In genomic region chr1:201573030-201573429, GRCh38 we compare ENCODE assay signal across 13 cellular contexts. TPM values are rescaled to one million over a fixed set of nuclear protein-coding genes. Genes with fewer than 3 reads are reported as not detected.
A peak's percentile ranks its signal among the peaks of the same experiment; 100 is the strongest.
DNase-seq lines count a peak whose midpoint lies in the region; ATAC-seq and TF ChIP-seq lines count a peak whose summit lies in the region.
"Had no signal": no experiment of that assay in that cellular context is flagged by ENCODE, and none has a peak within 500 bp of the region (broad histone marks: within the 10 kb centered on the region; RNA-seq: fewer than 3 reads in every experiment).

No MANE protein-coding gene starts in this region.

- H3K27ac ChIP-seq in lower lobe of right lung (no peak overlapping the region), sigmoid colon (no peak overlapping the region)
- H3K27ac ChIP-seq: BLaER1 treated with 17β-estradiol and CSF1 and Interleukin-3, amounts not matched to agents 10 nM and 100 nM; HL-60 had no signal

- H3K36me3 ChIP-seq in lower lobe of right lung: no peaks in the 10 kb centered on the region
- H3K36me3 ChIP-seq in sigmoid colon: no peaks in the 10 kb centered on the region

- in situ Hi-C loops in SK-MEL-5 (cut with HindIII; ENCODE audit: low pct_unique_long_range_greater_than_20kb, low sequenced_read_pairs): no loop called here

- WGBS in sigmoid colon, 2 donors: 72 to 76% methylated on average over 4 of the region's 4 CpGs

- H3K27me3 ChIP-seq in lower lobe of right lung (ENCODE audit: low read depth) (no peaks in the 10 kb centered on the region), sigmoid colon (no peaks in the 10 kb centered on the region)
- H3K27me3 ChIP-seq: BLaER1 treated with 17β-estradiol and CSF1 and Interleukin-3, amounts not matched to agents 10 nM and 100 nM had no signal

- TF ChIP-seq EP300 in sigmoid colon (IDR thresholded peaks at IDR 0.05): no peak

- intact Hi-C loops in lower lobe of right lung (cut with DNase I): no loop called here
- intact Hi-C loops in sigmoid colon (cut with DNase I): no loop called here

- H3K4me1 ChIP-seq in lower lobe of right lung: peaks cover 34% of the 10 kb centered on the region
- H3K4me1 ChIP-seq in sigmoid colon: peaks cover 0 to 15% (median 14%) of the 10 kb centered on the region in 4 donors

- no peak for TF ChIP-seq CTCF in lower lobe of right lung (IDR thresholded peaks at IDR 0.05)
- no peak for TF ChIP-seq CTCF in sigmoid colon (IDR thresholded peaks at IDR 0.05)

- H3K4me3 ChIP-seq in lower lobe of right lung (no peak overlapping the region), sigmoid colon (no peak overlapping the region)
- H3K4me3 ChIP-seq: BLaER1 treated with 17β-estradiol and CSF1 and Interleukin-3, amounts not matched to agents 10 nM and 100 nM had no signal

- TF ChIP-seq POLR2A in sigmoid colon (IDR thresholded peaks at IDR 0.05): no peak

- no peak for ATAC-seq in lower lobe of right lung
- ATAC-seq: HCT116 had no signal

- peak; percentile 11 for DNase-seq in D341Med (ENCODE audit: low spot score)
- DNase-seq in SK-MEL-5 (ENCODE audit: low read depth, low spot score): peak; percentile 32
- DNase-seq in lower lobe of right lung: peak; percentile 6
- DNase-seq in sigmoid colon: peak; percentile 11
- no peak for DNase-seq in stimulated activated CD4-positive, alpha-beta T cell treated with anti-CD3 and anti-CD28 coated beads, Interleukin-2, amount 100 ng/mL, for 48 hours
- DNase-seq in epidermal melanocyte (ENCODE audit: insufficient read length, low spot score): no peak
- DNase-seq in SHP77 (lab: John Stamatoyannopoulos, UW): no peak
- DNase-seq: ACHN; CD4-positive, CD25-positive, alpha-beta regulatory T cell; DMS 273 treated with DMSO at 0.1 percent for 48 hours had no signal

- no peaks in the 10 kb centered on the region for H3K9me3 ChIP-seq in lower lobe of right lung
- H3K9me3 ChIP-seq in sigmoid colon: no peaks in the 10 kb centered on the region

RNA-seq across cellular contexts. Expression of gene NAV1, which starts 34.1 kb away (rescaled TPM):
- total RNA-seq in SK-MEL-5 (2014; rRNA removed; shearing (Covaris generic)): 13.7 and 15.3 TPM in 2 replicates
- 12.5 and 20.5 TPM in 2 replicates for polyA plus RNA-seq in SK-MEL-5 (2015; cell fraction: cytosol; rRNA removed)
- 13.0 and 34.3 TPM in 2 replicates for polyA plus RNA-seq in SK-MEL-5 (2015; cell fraction: nucleus; rRNA removed)
- total RNA-seq in lower lobe of right lung (24.5 TPM), sigmoid colon (10 to 100 TPM; 17.1 to 44.9 (median 20.9) TPM)
- 1 to 10 TPM; 1.8 to 8.2 (median 3.0) TPM for polyA plus RNA-seq in sigmoid colon

Comparison
In these comparisons a context has a peak if more than half of its experiments do, and no peak if none do; other contexts are left out.
1. DNase-seq: peak in D341Med (single experiment), SK-MEL-5 (single experiment), lower lobe of right lung (single experiment) and sigmoid colon (single experiment); none in stimulated activated CD4-positive, alpha-beta T cell treated with anti-CD3 and anti-CD28 coated beads, Interleukin-2, amount 100 ng/mL, for 48 hours (0 of 2), epidermal melanocyte (single experiment) and SHP77 (0 of 2).